Comparison of ENCODE assay signal across 10 cellular contexts in genomic region chr19:677601-678380, GRCh38. TPM values are rescaled to one million over a fixed set of nuclear protein-coding genes. Genes with fewer than 3 reads are reported as not detected.
DNase-seq lines count a peak whose midpoint lies in the region; ATAC-seq and TF ChIP-seq lines count a peak whose summit lies in the region.
"Had no signal": no experiment of that assay in that cellular context is flagged by ENCODE, and none has a peak within 500 bp of the region (broad histone marks: within the 10 kb centered on the region; RNA-seq: fewer than 3 reads in every experiment).

No MANE protein-coding gene starts in this region.

- H3K27me3 ChIP-seq in CD8-positive, alpha-beta T cell (ENCODE audit: insufficient read depth, low read length), result no peaks in the 10 kb centered on the region

- H3K9me3 ChIP-seq in CD8-positive, alpha-beta T cell (ENCODE audit: low read length), result no peaks in the 10 kb centered on the region

- H3K27me3 Mint-ChIP-seq in CD8-positive, alpha-beta T cell (ENCODE audit: low read depth), result peaks cover 18% of the 10 kb centered on the region
- no peaks in the 10 kb centered on the region for H3K27me3 Mint-ChIP-seq in osteocyte (ENCODE audit: unreplicated experiment)

- TF ChIP-seq CTCF in CD8-positive, alpha-beta T cell (IDR thresholded peaks at IDR 0.05), result no peak
- TF ChIP-seq CTCF in coronary artery (IDR thresholded peaks at IDR 0.05), result no peak
- TF ChIP-seq CTCF in osteocyte (IDR thresholded peaks at IDR 0.05), result no peak

- H3K36me3 ChIP-seq in CD8-positive, alpha-beta T cell (ENCODE audit: insufficient read depth, low read length), result no peaks in the 10 kb centered on the region

- no peak for ATAC-seq in CD8-positive, alpha-beta T cell
- no peak for ATAC-seq in HG03378 (IDR thresholded peaks at IDR 0.05; ENCODE audit: unreplicated experiment)
- ATAC-seq in HG03571 (IDR thresholded peaks at IDR 0.05; ENCODE audit: unreplicated experiment), result no peak

- H3K4me1 ChIP-seq in CD8-positive, alpha-beta T cell (ENCODE audit: insufficient read depth, low read length), result peaks cover 20% of the 10 kb centered on the region

- no peak overlapping the region for H3K27ac Mint-ChIP-seq in CD8-positive, alpha-beta T cell
- H3K27ac Mint-ChIP-seq in osteocyte (ENCODE audit: unreplicated experiment), result peak overlapping the region; percentile 78

- peaks cover 10% of the 10 kb centered on the region for H3K4me1 Mint-ChIP-seq in CD8-positive, alpha-beta T cell (ENCODE audit: low read depth)
- H3K4me1 Mint-ChIP-seq in osteocyte (ENCODE audit: unreplicated experiment), result peaks cover 31% of the 10 kb centered on the region

- H3K9me3 Mint-ChIP-seq in CD8-positive, alpha-beta T cell, result no peaks in the 10 kb centered on the region
- no peaks in the 10 kb centered on the region for H3K9me3 Mint-ChIP-seq in osteocyte (ENCODE audit: unreplicated experiment)

- intact Hi-C loops in CD8-positive, alpha-beta T cell (cut with DNase I, micrococcal nuclease), result no loop called here

- POLR2A ChIA-PET in CD8-positive, alpha-beta T cell (lab: Charles Lee), result interaction anchor here (1.1 to 3.0 kb wide), 2 partner anchors 15 to 17 kb away, joined by 3 to 13 read pairs; partner anchors contain the start of gene RNF126

- H3K4me3 Mint-ChIP-seq in CD8-positive, alpha-beta T cell, result peak overlapping the region; percentile 22
- H3K4me3 Mint-ChIP-seq in osteocyte (ENCODE audit: unreplicated experiment), result peak overlapping the region; percentile 72

- CTCF ChIA-PET in CD8-positive, alpha-beta T cell (lab: Charles Lee), result interaction anchor here (0.6 to 1.2 kb wide), 2 partner anchors 56 to 167 kb away, joined by 3 read pairs; no protein-coding TSS in a partner anchor

- no peak overlapping the region for H3K4me3 ChIP-seq in CD8-positive, alpha-beta T cell (ENCODE audit: low read depth, low read length)
- H3K4me3 ChIP-seq in coronary artery, result peak overlapping the region; percentile 86

- no peak overlapping the region for H3K27ac ChIP-seq in CD8-positive, alpha-beta T cell (ENCODE audit: low read depth, low read length)
- peak overlapping the region; percentile 93 to 94 for H3K27ac ChIP-seq in coronary artery

- no peaks in the 10 kb centered on the region for H3K36me3 Mint-ChIP-seq in CD8-positive, alpha-beta T cell
- no peaks in the 10 kb centered on the region for H3K36me3 Mint-ChIP-seq in osteocyte (ENCODE audit: unreplicated experiment)

- peak in 1 of 7 experiments; percentile 15 for DNase-seq in CD8-positive, alpha-beta T cell
- DNase-seq in LoVo (ENCODE audit: low spot score) (peak; percentile 34), coronary artery (ENCODE audit: low spot score) (no peak), osteocyte (ENCODE audit: extremely low spot score, unreplicated experiment) (peak; percentile 81), NCI-H1092 treated with DMSO at 0.1 percent for 48 hours (lab: John Stamatoyannopoulos, UW) (no peak), dermis blood vessel endothelial cell (no peak)

RNA-seq across cellular contexts. Expression of gene FSTL3, which starts 1.6 kb away (rescaled TPM):
- total RNA-seq in CD8-positive, alpha-beta T cell, result 1 to 10 TPM; 1.8 to 2.4 TPM
- total RNA-seq in osteocyte (109 and 111 TPM in 2 replicates), dermis blood vessel endothelial cell (7.1 and 8.8 TPM in 2 replicates)

RNA-seq across cellular contexts. Expression of gene RNF126, which starts 14.8 kb away (rescaled TPM):
- total RNA-seq in CD8-positive, alpha-beta T cell, result 100 to 1,000 TPM in 1 of 2 experiments, 10 to 100 TPM in 1; 99.7 to 107 TPM
- total RNA-seq in osteocyte (37.3 and 40.8 TPM in 2 replicates), dermis blood vessel endothelial cell (25.0 and 38.8 TPM in 2 replicates)

RNA-seq across cellular contexts. Expression of gene PRSS57, which starts 17.5 kb away (rescaled TPM):
- total RNA-seq in CD8-positive, alpha-beta T cell, result not detected
- not detected in 2 replicates for total RNA-seq in osteocyte
- not detected in 2 replicates for total RNA-seq in dermis blood vessel endothelial cell
- total RNA-seq: cerebellum, mucosa of gallbladder had no signal

RNA-seq across cellular contexts. Expression of gene PALM, which starts 30.9 kb away (rescaled TPM):
- not detected for total RNA-seq in CD8-positive, alpha-beta T cell
- total RNA-seq in osteocyte (236 and 251 TPM in 2 replicates), dermis blood vessel endothelial cell (56.3 and 109 TPM in 2 replicates)

RNA-seq across cellular contexts. Expression of gene FGF22, which starts 38.1 kb away (rescaled TPM):
- total RNA-seq in CD8-positive, alpha-beta T cell, result under 1 TPM; 0.65 to 0.97 TPM
- 0.81 TPM in 1 of 2 replicates, not detected in the other for total RNA-seq in osteocyte
- total RNA-seq in dermis blood vessel endothelial cell, result not detected in 2 replicates
- total RNA-seq: cerebellum had no signal

Comparison
In these comparisons a context has a peak if more than half of its experiments do, and no peak if none do; other contexts are left out.
1. DNase-seq: peak in LoVo (single experiment) and osteocyte (single experiment); none in coronary artery (single experiment), NCI-H1092 treated with DMSO at 0.1 percent for 48 hours (single experiment) and dermis blood vessel endothelial cell (single experiment).
2. RNA of gene FSTL3, which starts 1.6 kb away (total RNA-seq): 109 to 111 TPM in osteocyte; 7.1 to 8.8 TPM in dermis blood vessel endothelial cell and 1.8 to 2.4 TPM in CD8-positive, alpha-beta T cell; every median in the first group is over 10 times any median in the second.